In genomic region chr14:105315941-105316562, GRCh38 we compare ENCODE assay signal across 8 cellular contexts. TPM values are rescaled to one million over a fixed set of nuclear protein-coding genes. Genes with fewer than 3 reads are reported as not detected.
A peak's percentile ranks its signal among the peaks of the same experiment; 100 is the strongest.
DNase-seq lines count a peak whose midpoint lies in the region; ATAC-seq and TF ChIP-seq lines count a peak whose summit lies in the region.

No MANE protein-coding gene starts in this region.

- no peaks in the 10 kb centered on the region; the same call in 1 of the 2 replicates for H3K27me3 ChIP-seq in H7 (ENCODE audit: control insufficient read depth, insufficient read depth, low read length)

- peaks cover 14 to 28% (median 20%) of the 10 kb centered on the region in 3 donors for H3K4me1 Mint-ChIP-seq in T-cell

- CTCF ChIA-PET in T-cell (lab: Charles Lee): no interaction called here

- POLR2A ChIA-PET in T-cell (lab: Charles Lee): no interaction called here

- no peak for TF ChIP-seq POLR2A in GM18505 (IDR thresholded peaks at IDR 0.05; ENCODE audit: borderline replicate concordance, extremely low read depth, insufficient read depth, insufficient read length)

- ATAC-seq in T-cell (replicated peaks in 1 of 4) (no peak), HG03520 (IDR thresholded peaks at IDR 0.05; ENCODE audit: unreplicated experiment) (no peak), GM21786 (IDR thresholded peaks at IDR 0.05; ENCODE audit: unreplicated experiment) (no peak), GM18505 (IDR thresholded peaks at IDR 0.05; ENCODE audit: unreplicated experiment) (no peak)

- H3K27me3 Mint-ChIP-seq in T-cell: no peaks in the 10 kb centered on the region

- no peaks in the 10 kb centered on the region for H3K9me3 Mint-ChIP-seq in T-cell

- no peaks in the 10 kb centered on the region for H3K36me3 ChIP-seq in H7 (replicated peaks; ENCODE audit: control insufficient read depth, insufficient read depth, low read length)

- peak; percentile 52 for DNase-seq in H7
- DNase-seq in T-cell: no peak
- DNase-seq in foreskin fibroblast: peak in 1 of 2 donors; percentile 40
- no peak for DNase-seq in RPMI8226

- H3K4me3 Mint-ChIP-seq in T-cell: peak overlapping the region; percentile 84 to 93 (median 86)

- H3K27ac Mint-ChIP-seq in T-cell: peak overlapping the region; percentile 63 to 71

- H3K27ac ChIP-seq in skin epidermis: peak overlapping the region in 6 of 21 experiments; percentile 55 to 84 (median 66)

- H3K4me3 ChIP-seq in H7 (ENCODE audit: insufficient read depth, low read depth, low read length) (peak overlapping the region; percentile 69), foreskin fibroblast (ENCODE audit: low read depth in 1 of 2, low read length in 2 of 2) (peak overlapping the region; percentile 71 to 72), skin epidermis (peak overlapping the region; percentile 37 to 82 (median 70))

- no peaks in the 10 kb centered on the region for H3K36me3 Mint-ChIP-seq in T-cell

- TF ChIP-seq CTCF in foreskin fibroblast (IDR thresholded peaks at IDR 0.05; ENCODE audit: low read depth, low read length): no peak

RNA-seq across cellular contexts. Expression of gene PACS2, which starts 1.5 kb away (rescaled TPM):
- total RNA-seq in H7 (2014; rRNA removed; shearing (Covaris generic)): 79.2 and 112 TPM in 2 replicates
- total RNA-seq in T-cell: 10 to 100 TPM; 70.9 to 86.9 (median 78.0) TPM

RNA-seq across cellular contexts. Expression of gene BRF1, which starts 15.3 kb away (rescaled TPM):
- total RNA-seq in H7 (2014; rRNA removed; shearing (Covaris generic)): 18.5 and 24.6 TPM in 2 replicates
- total RNA-seq in T-cell: 10 to 100 TPM; 57.7 to 70.5 (median 66.5) TPM
